In the genomic region with DNA sequence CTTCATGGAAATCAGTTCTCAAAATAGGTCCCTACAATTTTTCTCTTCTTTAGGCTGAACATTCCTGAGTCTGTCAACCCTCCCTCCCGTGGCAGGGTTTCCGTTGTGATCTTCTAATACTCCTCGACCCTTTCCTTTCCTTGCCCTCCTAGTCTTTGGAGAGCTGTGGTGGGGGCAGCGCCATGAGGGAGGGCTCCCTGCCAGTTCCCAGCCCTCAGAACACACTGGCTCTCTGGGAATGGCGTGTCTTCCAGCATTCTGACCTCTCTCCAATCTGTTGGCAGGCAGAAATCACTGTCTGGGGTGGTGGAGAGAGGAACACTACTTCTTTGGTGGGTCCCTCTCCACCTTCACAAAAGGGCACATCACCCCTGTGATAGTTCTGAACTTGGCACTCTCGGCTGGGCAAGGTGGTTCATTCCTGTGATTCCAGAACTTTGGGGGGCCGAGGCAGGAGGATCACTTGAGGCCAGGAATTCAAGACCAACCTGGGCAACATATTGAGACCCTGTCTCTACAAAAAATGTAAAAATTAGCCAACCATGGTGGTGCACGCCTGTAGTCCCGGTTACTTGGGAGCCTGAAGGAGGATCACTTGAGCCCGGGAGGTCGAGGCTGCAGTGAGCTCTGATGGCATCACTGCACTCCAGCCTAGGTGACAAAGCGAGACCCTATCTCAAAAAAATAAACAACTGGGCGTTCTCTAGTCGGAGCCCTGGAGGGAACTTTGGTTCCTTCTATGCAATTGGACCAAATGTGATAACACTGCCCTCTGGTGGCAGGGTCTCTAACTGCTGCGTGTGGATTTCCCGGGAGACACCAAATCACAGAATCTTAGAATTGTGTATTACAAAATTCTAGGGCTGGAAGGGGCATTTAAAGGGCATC, we compare ENCODE assay signal across 1 cellular context.
TF ChIP-seq lines count a peak whose summit lies in the region.

No MANE protein-coding gene starts in this region.

TF ChIP-seq in endothelial cell of umbilical vein, 7 proteins besides CTCF, POLR2A, EP300 and RAD21 (continued from another document):
- TF ChIP-seq POLR2AphosphoS5 (IDR thresholded peaks at IDR 0.05; ENCODE audit: insufficient read depth, low read depth, low read length): no peak
- TF ChIP-seq, protein P1, sequence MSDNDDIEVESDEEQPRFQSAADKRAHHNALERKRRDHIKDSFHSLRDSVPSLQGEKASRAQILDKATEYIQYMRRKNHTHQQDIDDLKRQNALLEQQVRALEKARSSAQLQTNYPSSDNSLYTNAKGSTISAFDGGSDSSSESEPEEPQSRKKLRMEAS (IDR thresholded peaks at IDR 0.05; ENCODE audit: insufficient read depth, insufficient read length): no peak
